ENCODE assay signal across 19 cellular contexts in the genomic region with DNA sequence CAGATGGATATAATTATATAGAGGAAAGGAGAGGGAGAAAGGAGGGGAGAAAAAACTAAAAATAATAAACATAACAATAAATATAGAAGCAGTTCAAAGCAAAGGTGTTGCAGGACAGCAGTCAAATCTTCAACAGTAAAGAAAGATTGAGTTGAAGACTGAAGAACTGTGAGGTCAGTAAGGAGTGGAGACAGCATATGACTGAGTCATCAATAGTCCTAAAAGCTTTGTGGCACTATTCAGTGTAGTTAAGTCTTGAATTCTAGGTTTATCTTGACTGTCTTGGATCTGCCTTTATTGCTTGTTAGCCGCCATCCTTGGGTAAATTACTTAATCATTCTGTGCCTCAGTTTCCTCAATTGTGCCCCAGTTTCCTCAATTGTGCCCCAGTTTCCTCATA.
"Had no signal": no experiment of that assay in that cellular context is flagged by ENCODE, and none has a peak within 500 bp of the region (broad histone marks: within the 10 kb centered on the region; RNA-seq: fewer than 3 reads in every experiment).

No MANE protein-coding gene starts in this region.

- H3K27ac ChIP-seq: lower lobe of right lung, sigmoid colon, thoracic aorta had no signal

- H3K4me1 ChIP-seq: lower lobe of right lung, sigmoid colon had no signal

- H3K36me3 ChIP-seq: lower lobe of right lung, sigmoid colon, thoracic aorta had no signal

- ATAC-seq: activated T-cell treated with anti-CD3 and anti-CD28 coated beads, Interleukin-2, amount 50 U/mL, for 4 hours; left lobe of liver; lower lobe of right lung; stimulated activated naive B cell treated with anti-CD40 and anti-IgM and Interleukin-4, amounts not matched to agents 10 μg/mL and 1 μg/mL and 100 μg/mL, for 72 hours had no signal

- H3K4me3 ChIP-seq: lower lobe of right lung, sigmoid colon, thoracic aorta had no signal

- FAIRE-seq: kidney had no signal

- H3K9me3 ChIP-seq: lower lobe of right lung, sigmoid colon, thoracic aorta had no signal

- H3K27me3 ChIP-seq: sigmoid colon had no signal

- DNase-seq: activated CD4-positive, alpha-beta T cell treated with anti-CD3 and anti-CD28 coated beads for 4 hours; activated CD4-positive, alpha-beta T cell treated with anti-CD3 and anti-CD28 coated beads, Interleukin-2, amount 50 U/mL, for 48 hours; activated CD4-positive, CD25-positive, alpha-beta regulatory T cell; activated CD8-positive, alpha-beta memory T cell treated with anti-CD3 and anti-CD28 coated beads, Interleukin-2, amount 50 U/mL, for 48 hours; activated naive CD4-positive, alpha-beta T cell treated with anti-CD3 and anti-CD28 coated beads, Interleukin-2, amount 50 U/mL, for 16 hours; activated T-cell treated with anti-CD3 and anti-CD28 coated beads, Interleukin-2, amount 50 U/mL, for 4 hours; amniotic stem cell; cortex of kidney; foreskin fibroblast; kidney; lower lobe of right lung; naive B cell; occipital lobe; sigmoid colon; stimulated activated CD4-positive, alpha-beta T cell treated with anti-CD3 and anti-CD28 coated beads, Interleukin-2, amount 100 ng/mL, for 48 hours; stimulated activated CD8-positive, alpha-beta memory T cell treated with anti-CD3 and anti-CD28 coated beads, Interleukin-4, amount 100 ng/mL, for 48 hours; stimulated activated naive B cell treated with anti-CD40 and anti-IgM and Interleukin-4, amounts not matched to agents 10 μg/mL and 1 μg/mL and 100 μg/mL, for 72 hours had no signal
